Comparison of ENCODE assay signal across 20 cellular contexts in genomic region chr7:151416921-151417320, GRCh38. TPM values are rescaled to one million over a fixed set of nuclear protein-coding genes. Genes with fewer than 3 reads are reported as not detected.
DNase-seq lines count a peak whose midpoint lies in the region; ATAC-seq and TF ChIP-seq lines count a peak whose summit lies in the region.
"Had no signal": no experiment of that assay in that cellular context is flagged by ENCODE, and none has a peak within 500 bp of the region (broad histone marks: within the 10 kb centered on the region; RNA-seq: fewer than 3 reads in every experiment).

No MANE protein-coding gene starts in this region.

- DNase-seq in MCF 10A (ENCODE audit: unreplicated experiment) = peak; percentile 45
- DNase-seq in breast epithelium (ENCODE audit: low spot score in 2 of 2) = no peak
- DNase-seq in body of pancreas = peak in 1 of 4 donors; percentile 48
- DNase-seq in mesothelial cell of epicardium (ENCODE audit: low spot score in 2 of 2, unreplicated experiment in 2 of 2) = no peak
- DNase-seq in upper lobe of left lung = no peak
- DNase-seq in AG08395 (ENCODE audit: low spot score) = no peak
- DNase-seq in effector memory CD8-positive, alpha-beta T cell = no peak
- DNase-seq: activated gamma-delta T cell treated with Interleukin-2 at 50 U/mL for 16 hours; anterior cingulate cortex; CD8-positive, alpha-beta T cell; cortex of kidney; mammary epithelial cell; MG63; NCI-H2081 treated with DMSO at 0.1 percent for 48 hours; nucleus accumbens; transverse colon had no signal

- H3K9me3 Mint-ChIP-seq in MCF 10A (ENCODE audit: unreplicated experiment) (peaks cover 9% of the 10 kb centered on the region), mesothelial cell of epicardium (peaks cover 28% of the 10 kb centered on the region)
- peaks cover 0 to 6% of the 10 kb centered on the region in 2 donors for H3K9me3 Mint-ChIP-seq in effector memory CD8-positive, alpha-beta T cell

- H3K27ac ChIP-seq in breast epithelium (peak overlapping the region in 1 of 2 donors; percentile 36), body of pancreas (no peak overlapping the region), upper lobe of left lung (peak overlapping the region in 1 of 4 donors; percentile 17)
- H3K27ac ChIP-seq: epithelial cell of prostate, transverse colon had no signal

- POLR2A ChIA-PET in MCF 10A (lab: Yijun Ruan, JAX) = interaction anchor here (1.7 kb wide), 1 partner anchor 10 kb away, joined by 4 read pairs; no protein-coding TSS in a partner anchor

- no peak for TF ChIP-seq EP300 in upper lobe of left lung (IDR thresholded peaks at IDR 0.05)

- intact Hi-C loops in MCF 10A (cut with micrococcal nuclease) = no loop called here
- intact Hi-C loops in breast epithelium (cut with DNase I; ENCODE audit: low total_unique reads) = no loop called here
- intact Hi-C loops in body of pancreas (cut with DNase I) = no loop called here

- no peak for TF ChIP-seq CTCF in MCF 10A (IDR thresholded peaks at IDR 0.05; ENCODE audit: unreplicated experiment)
- no peak for TF ChIP-seq CTCF in breast epithelium (IDR thresholded peaks at IDR 0.05)
- TF ChIP-seq CTCF in body of pancreas (IDR thresholded peaks at IDR 0.05) = no peak
- TF ChIP-seq CTCF in mesothelial cell of epicardium (IDR thresholded peaks at IDR 0.05; ENCODE audit: unreplicated experiment) = no peak
- TF ChIP-seq CTCF in upper lobe of left lung (IDR thresholded peaks at IDR 0.05) = no peak

- no peak for TF ChIP-seq POLR2A in breast epithelium (IDR thresholded peaks at IDR 0.05)
- TF ChIP-seq POLR2A in body of pancreas (IDR thresholded peaks at IDR 0.05) = no peak
- TF ChIP-seq POLR2A in upper lobe of left lung (IDR thresholded peaks at IDR 0.05) = no peak

- CTCF ChIA-PET in MCF 10A (lab: Yijun Ruan, JAX) = interaction anchor here (0.7 kb wide), 1 partner anchor 100 kb away, joined by 3 read pairs; no protein-coding TSS in a partner anchor

- H3K27ac Mint-ChIP-seq in MCF 10A (ENCODE audit: low read depth, unreplicated experiment) = no peak overlapping the region
- H3K27ac Mint-ChIP-seq in mesothelial cell of epicardium = peak overlapping the region; percentile 84
- H3K27ac Mint-ChIP-seq in effector memory CD8-positive, alpha-beta T cell = no peak overlapping the region
- H3K27ac Mint-ChIP-seq: CD8-positive, alpha-beta T cell; T-helper 1 cell treated with Interleukin-12 subunit alpha and Interleukin-12 subunit beta and Interleukin-4 antibody, amounts not matched to agents 30 μg/mL and 1 μg/mL, for 36 hours had no signal

- ATAC-seq in body of pancreas = peak; percentile 30
- ATAC-seq in upper lobe of left lung (ENCODE audit: low FRiP score in 2 of 2) = peak; percentile 25 to 27
- no peak for ATAC-seq in HG02973 (IDR thresholded peaks at IDR 0.05; ENCODE audit: unreplicated experiment)
- ATAC-seq in effector memory CD8-positive, alpha-beta T cell (replicated peaks) = no peak
- ATAC-seq: CD8-positive, alpha-beta T cell had no signal

- H3K36me3 Mint-ChIP-seq in MCF 10A (ENCODE audit: insufficient read depth, unreplicated experiment) = no peaks in the 10 kb centered on the region
- H3K36me3 Mint-ChIP-seq in mesothelial cell of epicardium = peaks cover 32% of the 10 kb centered on the region
- peaks cover 7% of the 10 kb centered on the region for H3K36me3 Mint-ChIP-seq in effector memory CD8-positive, alpha-beta T cell (ENCODE audit: insufficient read depth)

- H3K4me3 Mint-ChIP-seq in MCF 10A (ENCODE audit: unreplicated experiment) (no peak overlapping the region), mesothelial cell of epicardium (no peak overlapping the region)
- H3K4me3 Mint-ChIP-seq in effector memory CD8-positive, alpha-beta T cell = no peak overlapping the region
- H3K4me3 Mint-ChIP-seq: CD8-positive, alpha-beta T cell; T-helper 1 cell treated with Interleukin-12 subunit alpha and Interleukin-12 subunit beta and Interleukin-4 antibody, amounts not matched to agents 30 μg/mL and 1 μg/mL, for 36 hours had no signal

- WGBS in body of pancreas, 2 donors = 69% methylated on average over 11 of the region's 11 CpGs
- WGBS in upper lobe of left lung, 2 donors = 57 to 60% methylated on average over 11 of the region's 11 CpGs

- peaks cover 9% of the 10 kb centered on the region for H3K27me3 Mint-ChIP-seq in MCF 10A (ENCODE audit: insufficient read depth, unreplicated experiment)
- H3K27me3 Mint-ChIP-seq in mesothelial cell of epicardium (ENCODE audit: low read depth) = no peaks in the 10 kb centered on the region
- peaks cover 23 to 30% of the 10 kb centered on the region in 2 donors for H3K27me3 Mint-ChIP-seq in effector memory CD8-positive, alpha-beta T cell

- H3K27me3 ChIP-seq in breast epithelium (no peaks in the 10 kb centered on the region), body of pancreas (no peaks in the 10 kb centered on the region), upper lobe of left lung (no peaks in the 10 kb centered on the region)
- H3K27me3 ChIP-seq: MG63 had no signal

- peaks cover 6% of the 10 kb centered on the region for H3K4me1 Mint-ChIP-seq in MCF 10A (ENCODE audit: insufficient read depth, unreplicated experiment)
- peaks cover 19% of the 10 kb centered on the region for H3K4me1 Mint-ChIP-seq in mesothelial cell of epicardium
- H3K4me1 Mint-ChIP-seq in effector memory CD8-positive, alpha-beta T cell (ENCODE audit: low read depth in 2 of 2) = peaks cover 9 to 19% of the 10 kb centered on the region in 2 donors

- no peaks in the 10 kb centered on the region for H3K9me3 ChIP-seq in breast epithelium
- H3K9me3 ChIP-seq in body of pancreas = no peaks in the 10 kb centered on the region
- H3K9me3 ChIP-seq in upper lobe of left lung = no peaks in the 10 kb centered on the region

- H3K4me3 ChIP-seq in breast epithelium (no peak overlapping the region), body of pancreas (no peak overlapping the region), upper lobe of left lung (no peak overlapping the region)
- H3K4me3 ChIP-seq: MG63, transverse colon had no signal

- H3K4me1 ChIP-seq in breast epithelium (no peaks in the 10 kb centered on the region), body of pancreas (no peaks in the 10 kb centered on the region), upper lobe of left lung (peaks cover 0 to 11% (median 10%) of the 10 kb centered on the region in 4 donors)
- H3K4me1 ChIP-seq: transverse colon had no signal

- BruUV-seq in MCF 10A (replicated peaks; lab: Mats Ljungman, UMichigan) = no TSS peak

- no peaks in the 10 kb centered on the region for H3K36me3 ChIP-seq in breast epithelium
- H3K36me3 ChIP-seq in body of pancreas (replicated peaks in 1 of 2; ENCODE audit: insufficient read depth in 1 of 2, low read depth in 2 of 2) = no peaks in the 10 kb centered on the region
- H3K36me3 ChIP-seq in upper lobe of left lung = no peaks in the 10 kb centered on the region
- H3K36me3 ChIP-seq: MG63, transverse colon had no signal

RNA-seq across cellular contexts. Expression of gene WDR86, which starts 7.1 kb away (rescaled TPM):
- not detected in 2 replicates for total RNA-seq in MCF 10A (2022)
- 10 to 100 TPM; 15.5 to 61.5 (median 57.0) TPM for total RNA-seq in breast epithelium
- 10 to 100 TPM in 1 of 2 donors, 1 to 10 TPM in 1; 3.9 to 11.2 TPM for total RNA-seq in body of pancreas
- total RNA-seq in mesothelial cell of epicardium = 259 to 274 TPM (median 266 TPM) in 3 replicates
- total RNA-seq in upper lobe of left lung = 10 to 100 TPM in 1 of 6 donors, 1 to 10 TPM in 5; 1.1 to 17.4 (median 3.9) TPM

RNA-seq across cellular contexts. Expression of gene CRYGN, which starts 23.0 kb away (rescaled TPM):
- total RNA-seq in MCF 10A (2022) = not detected in 2 replicates
- 1 to 10 TPM in 1 of 3 donors, under 1 TPM in 1, not detected in 1; 0.98 to 1.3 TPM for total RNA-seq in breast epithelium
- total RNA-seq in body of pancreas = not detected
- total RNA-seq in mesothelial cell of epicardium = 9.4 to 12.2 TPM (median 10.5 TPM) in 3 replicates
- total RNA-seq in upper lobe of left lung = under 1 TPM in 2 of 6 donors, not detected in 4; 0.43 to 0.61 TPM
- total RNA-seq: CD8-positive, alpha-beta T cell; glomerular endothelial cell; mammary epithelial cell; transverse colon had no signal

Comparison
In these comparisons a context has a peak if more than half of its experiments do, and no peak if none do; other contexts are left out.
1. ATAC-seq: peak in body of pancreas (single experiment) and upper lobe of left lung (2 of 2); none in HG02973 (single experiment) and effector memory CD8-positive, alpha-beta T cell (single experiment).